Comparison of ENCODE assay signal across 1 cellular context in genomic region chr14:71966528-71966927, GRCh38.
A peak's percentile ranks its signal among the peaks of the same experiment; 100 is the strongest.
TF ChIP-seq lines count a peak whose summit lies in the region.

No MANE protein-coding gene starts in this region.

TF ChIP-seq in GM12878, 131 proteins besides CTCF, POLR2A, EP300 and RAD21 (continued from another document):
- TF ChIP-seq ZBTB11 (CRISPR knock-in tag; IDR thresholded peaks at IDR 0.05) (no peak), ZZZ3 (IDR thresholded peaks at IDR 0.05; ENCODE audit: control insufficient read depth, insufficient read length, low read depth) (no peak), E4F1 (IDR thresholded peaks at IDR 0.05; ENCODE audit: borderline replicate concordance, partially characterized antibody) (no peak), RUNX3 (IDR thresholded peaks at IDR 0.05; ENCODE audit: low read length) (peak; percentile 40; the same call in 1 of the 2 replicates), ZNF687 (IDR thresholded peaks at IDR 0.05) (no peak), CHD4 (IDR thresholded peaks at IDR 0.05) (no peak), TCF7 (IDR thresholded peaks at IDR 0.05; ENCODE audit: borderline replicate concordance) (no peak), ZBED1 (IDR thresholded peaks at IDR 0.05; ENCODE audit: borderline replicate concordance) (no peak), SMC3 (IDR thresholded peaks at IDR 0.05; ENCODE audit: borderline replicate concordance, low read length) (no peak), USF1 (IDR thresholded peaks at IDR 0.05; ENCODE audit: borderline replicate concordance, extremely low read length, insufficient read depth, low read depth, low read length) (no peak), CEBPB (IDR thresholded peaks at IDR 0.05; ENCODE audit: borderline replicate concordance in 1 of 2, low read depth in 2 of 2, low read length in 2 of 2) (no peak), CBFB (IDR thresholded peaks at IDR 0.05; ENCODE audit: low read depth) (no peak), NRF1 (conservative IDR thresholded peaks at IDR 0.05; ENCODE audit: low read depth, low read length) (no peak), FOXK2 (IDR thresholded peaks at IDR 0.05) (no peak), RCOR1 (conservative IDR thresholded peaks at IDR 0.05; ENCODE audit: low read depth, low read length) (no peak), FOXM1 (IDR thresholded peaks at IDR 0.05; ENCODE audit: low read depth, low read length) (0 out of 2 replicates have a peak, but pooled peaks have one; percentile 8), HSF1 (IDR thresholded peaks at IDR 0.05; ENCODE audit: low read depth, low read length) (no peak), HDAC6 (IDR thresholded peaks at IDR 0.05; ENCODE audit: unreplicated experiment) (no peak)
